Comparison of ENCODE assay signal across 6 cellular contexts in genomic region chr17:21671871-21672270, GRCh38. TPM values are rescaled to one million over a fixed set of nuclear protein-coding genes. Genes with fewer than 3 reads are reported as not detected.
"Had no signal": no experiment of that assay in that cellular context is flagged by ENCODE, and none has a peak within 500 bp of the region (broad histone marks: within the 10 kb centered on the region; RNA-seq: fewer than 3 reads in every experiment).

No MANE protein-coding gene starts in this region.

RNA-seq across cellular contexts. Expression of gene KCNJ18, which starts 20.5 kb away (rescaled TPM):
- total RNA-seq: GM23338, H1, H9, HT-29, IMR-90, K562 had no signal
